ENCODE assay signal across 8 cellular contexts in genomic region chr16:82671743-82672142, GRCh38. TPM values are rescaled to one million over a fixed set of nuclear protein-coding genes. Genes with fewer than 3 reads are reported as not detected.
A peak's percentile ranks its signal among the peaks of the same experiment; 100 is the strongest.
DNase-seq lines count a peak whose midpoint lies in the region; ATAC-seq and TF ChIP-seq lines count a peak whose summit lies in the region.

No MANE protein-coding gene starts in this region.

- ATAC-seq in HCT116, result peak; percentile 83

- H3K4me3 ChIP-seq in HCT116 (replicated peaks in 1 of 2; ENCODE audit: low read depth in 1 of 2, low read length in 2 of 2), result no peak overlapping the region

- no peaks in the 10 kb centered on the region for H4K20me1 ChIP-seq in HCT116 (ENCODE audit: insufficient read depth)

- no peak overlapping the region for H3K4me2 ChIP-seq in HCT116 (ENCODE audit: low read length)

- H2AFZ ChIP-seq in HCT116 (ENCODE audit: low read depth, low read length, poor library complexity, severe bottlenecking), result no peak overlapping the region

- H3K9me2 ChIP-seq in HCT116 (ENCODE audit: insufficient read depth), result no peaks in the 10 kb centered on the region

- H3K79me2 ChIP-seq in HCT116 (ENCODE audit: insufficient read depth, low read length), result no peaks in the 10 kb centered on the region

- peaks cover 3% of the 10 kb centered on the region for H3K27me3 Mint-ChIP-seq in activated CD4-positive, alpha-beta memory T cell treated with anti-CD3 and anti-CD28 coated beads, Interleukin-2, amount 10 ng/mL, durations not matched to agents 7 days and 5 days

- CTCF ChIA-PET in HCT116 (lab: Charles Lee), result interaction anchor here (0.8 to 1.3 kb wide), 2 partner anchors 8 to 17 kb away, joined by 3 read pairs; no protein-coding TSS in a partner anchor
- CTCF ChIA-PET in activated CD4-positive, alpha-beta memory T cell treated with anti-CD3 and anti-CD28 coated beads, Interleukin-2, amount 10 ng/mL, durations not matched to agents 7 days and 5 days (lab: Charles Lee), result interaction anchor here (0.6 to 3.2 kb wide), 11 partner anchors 10 to 54 kb away, joined by 3 to 20 read pairs (median 6); no protein-coding TSS in a partner anchor

- DNase-seq in COLO829 (ENCODE audit: low spot score), result peak; percentile 22
- DNase-seq in HCT116 (ENCODE audit: low read depth, low spot score), result no peak
- DNase-seq in activated CD4-positive, alpha-beta memory T cell treated with anti-CD3 and anti-CD28 coated beads, Interleukin-2, amount 10 ng/mL, durations not matched to agents 7 days and 5 days, result peak; percentile 41
- DNase-seq in iPS-NIHi7 (ENCODE audit: extremely low spot score), result peak; percentile 30
- DNase-seq in NCI-H2227 (lab: John Stamatoyannopoulos, UW; ENCODE audit: unreplicated experiment), result no peak
- no peak for DNase-seq in NCI-H1048 (lab: John Stamatoyannopoulos, UW)
- no peak for DNase-seq in OCI-M2 (lab: John Stamatoyannopoulos, UW; ENCODE audit: unreplicated experiment)
- no peak for DNase-seq in NCI-H1092 (lab: John Stamatoyannopoulos, UW)

- H3K27me3 ChIP-seq in HCT116 (ENCODE audit: insufficient read depth, low read length), result peaks cover 39% of the 10 kb centered on the region; the same call in 1 of the 2 replicates

- POLR2A ChIA-PET in HCT116 (lab: Charles Lee), result no interaction called here
- POLR2A ChIA-PET in activated CD4-positive, alpha-beta memory T cell treated with anti-CD3 and anti-CD28 coated beads, Interleukin-2, amount 10 ng/mL, durations not matched to agents 7 days and 5 days (lab: Charles Lee), result interaction anchor here (0.9 kb wide), 1 partner anchor 16 kb away, joined by 5 read pairs; no protein-coding TSS in a partner anchor

- H3K4me1 ChIP-seq in HCT116 (ENCODE audit: control insufficient read depth in 1 of 2, insufficient read depth in 2 of 2, low read length in 2 of 2), result no peaks in the 10 kb centered on the region

- H3K9me3 ChIP-seq in HCT116 (ENCODE audit: control insufficient read depth in 1 of 2, insufficient read depth in 1 of 2, low read depth in 1 of 2, low read length in 2 of 2), result no peaks in the 10 kb centered on the region

- BruUV-seq in HCT116 (replicated peaks; lab: Mats Ljungman, UMichigan), result no TSS peak

- no peaks in the 10 kb centered on the region for H3K4me1 Mint-ChIP-seq in activated CD4-positive, alpha-beta memory T cell treated with anti-CD3 and anti-CD28 coated beads, Interleukin-2, amount 10 ng/mL, durations not matched to agents 7 days and 5 days

- no peaks in the 10 kb centered on the region for H3K36me3 Mint-ChIP-seq in activated CD4-positive, alpha-beta memory T cell treated with anti-CD3 and anti-CD28 coated beads, Interleukin-2, amount 10 ng/mL, durations not matched to agents 7 days and 5 days (ENCODE audit: low read depth)

- no peak overlapping the region for H3K27ac Mint-ChIP-seq in activated CD4-positive, alpha-beta memory T cell treated with anti-CD3 and anti-CD28 coated beads, Interleukin-2, amount 10 ng/mL, durations not matched to agents 7 days and 5 days

- no peak overlapping the region for H3K4me3 Mint-ChIP-seq in activated CD4-positive, alpha-beta memory T cell treated with anti-CD3 and anti-CD28 coated beads, Interleukin-2, amount 10 ng/mL, durations not matched to agents 7 days and 5 days

- TF ChIP-seq POLR2A in HCT116 (IDR thresholded peaks at IDR 0.05; ENCODE audit: borderline replicate concordance, extremely low read depth, insufficient read depth, insufficient read length), result no peak

- intact Hi-C loops in HCT116 (cut with micrococcal nuclease), result loop anchor here (1.0 kb wide), 1 partner anchor 30 kb away; no protein-coding TSS in a partner anchor

- peak; percentile 52 for TF ChIP-seq RAD21 in HCT116 (IDR thresholded peaks at IDR 0.05; ENCODE audit: low read depth)

- no peak overlapping the region for H3K27ac ChIP-seq in HCT116 (ENCODE audit: low read depth, low read length)

- H3K9ac ChIP-seq in HCT116 (ENCODE audit: low read length), result no peak overlapping the region

- H3K36me3 ChIP-seq in HCT116 (ENCODE audit: control insufficient read depth in 1 of 2, insufficient read depth in 2 of 2, low read length in 2 of 2), result no peaks in the 10 kb centered on the region

- RAD21 ChIA-PET in HCT116 (lab: Charles Lee; ENCODE audit: low non-redundant PET in 1 of 2, low total read pairs in 2 of 2, uncharacterized antibody in 2 of 2, unreplicated experiment in 2 of 2), result no interaction called here

- H3K9me3 Mint-ChIP-seq in activated CD4-positive, alpha-beta memory T cell treated with anti-CD3 and anti-CD28 coated beads, Interleukin-2, amount 10 ng/mL, durations not matched to agents 7 days and 5 days, result no peaks in the 10 kb centered on the region

- TF ChIP-seq CTCF in HCT116 (IDR thresholded peaks at IDR 0.05 in 2 of 3, conservative IDR thresholded peaks at IDR 0.05 in 1 of 3; ENCODE audit: borderline replicate concordance in 1 of 3, insufficient read depth in 1 of 3, low read depth in 2 of 3, low read length in 2 of 3), result peak; percentile 33 to 81 (median 77); a peak in 5 of 6 replicates

TF ChIP-seq in HCT116, 20 proteins besides CTCF, POLR2A, EP300 and RAD21:
- TF ChIP-seq ATF3 (IDR thresholded peaks at IDR 0.05) (no peak), FOSL1 (IDR thresholded peaks at IDR 0.05; ENCODE audit: low read depth) (no peak), EZH2phosphoT487 (IDR thresholded peaks at IDR 0.05; ENCODE audit: borderline replicate concordance) (no peak), ZFX (IDR thresholded peaks at IDR 0.05) (no peak), ZBTB33 (IDR thresholded peaks at IDR 0.05; ENCODE audit: extremely low read depth, insufficient replicate concordance, low read length) (no peak), SP1 (IDR thresholded peaks at IDR 0.05; ENCODE audit: low read depth) (no peak), ZNF274 (IDR thresholded peaks at IDR 0.05; ENCODE audit: low read depth, low read length) (no peak), CBX3 (IDR thresholded peaks at IDR 0.05; ENCODE audit: low read depth) (no peak), CEBPB (IDR thresholded peaks at IDR 0.05; ENCODE audit: low read depth) (no peak), MAX (IDR thresholded peaks at IDR 0.05) (no peak), EZH2 (IDR thresholded peaks at IDR 0.05) (no peak)

RNA-seq across cellular contexts. Expression of gene CDH13, which starts 45.0 kb away (rescaled TPM):
- total RNA-seq in HCT116 (2021; ENCODE audit: unreplicated experiment), result not detected
- polyA plus RNA-seq in HCT116 (2012), result not detected in 2 replicates
- total RNA-seq in activated CD4-positive, alpha-beta memory T cell treated with anti-CD3 and anti-CD28 coated beads, Interleukin-2, amount 10 ng/mL, durations not matched to agents 7 days and 5 days, result not detected

Comparison
In these comparisons a context has a peak if more than half of its experiments do, and no peak if none do; other contexts are left out.
1. DNase-seq: peak in COLO829 (single experiment), activated CD4-positive, alpha-beta memory T cell treated with anti-CD3 and anti-CD28 coated beads, Interleukin-2, amount 10 ng/mL, durations not matched to agents 7 days and 5 days (single experiment) and iPS-NIHi7 (single experiment); none in HCT116 (single experiment), NCI-H2227 (single experiment), NCI-H1048 (single experiment), OCI-M2 (single experiment) and NCI-H1092 (single experiment).